15 cellular contexts compared by ENCODE assay signal in genomic region chr7:69619619-69620018, GRCh38.
"Had no signal": no experiment of that assay in that cellular context is flagged by ENCODE, and none has a peak within 500 bp of the region (broad histone marks: within the 10 kb centered on the region; RNA-seq: fewer than 3 reads in every experiment).

No MANE protein-coding gene starts in this region.

- H3K4me1 Mint-ChIP-seq: activated CD4-positive, alpha-beta memory T cell treated with anti-CD3 and anti-CD28 coated beads, Interleukin-2, amount 10 ng/mL, durations not matched to agents 7 days and 5 days; activated naive CD4-positive, alpha-beta T cell treated with anti-CD3 and anti-CD28 coated beads, Interleukin-2, amount 50 U/mL, for 24 hours had no signal

- ATAC-seq: activated T-cell treated with anti-CD3 and anti-CD28 coated beads, Interleukin-2, amount 50 U/mL, for 4 hours; gastrocnemius medialis; pancreas; stimulated activated effector memory CD8-positive, alpha-beta T cell treated with anti-CD3 and anti-CD28 coated beads, Interleukin-12 subunit alpha, Interleukin-12 subunit beta, amount 100 ng/mL, for 72 hours had no signal

- H3K27ac Mint-ChIP-seq: activated CD4-positive, alpha-beta memory T cell treated with anti-CD3 and anti-CD28 coated beads, Interleukin-2, amount 10 ng/mL, durations not matched to agents 7 days and 5 days; activated naive CD4-positive, alpha-beta T cell treated with anti-CD3 and anti-CD28 coated beads, Interleukin-2, amount 50 U/mL, for 24 hours; memory B cell; stimulated activated effector memory CD8-positive, alpha-beta T cell treated with anti-CD3 and anti-CD28 coated beads, Interleukin-12 subunit alpha, Interleukin-12 subunit beta, amount 100 ng/mL, for 72 hours had no signal

- H3K4me1 ChIP-seq: pancreas, tibial artery had no signal

- H3K27me3 Mint-ChIP-seq: activated CD4-positive, alpha-beta memory T cell treated with anti-CD3 and anti-CD28 coated beads, Interleukin-2, amount 10 ng/mL, durations not matched to agents 7 days and 5 days; memory B cell had no signal

- H3K36me3 ChIP-seq: adrenal gland, gastrocnemius medialis, left ventricle myocardium inferior, pancreas, tibial artery, uterus had no signal

- H3K4me3 Mint-ChIP-seq: activated CD4-positive, alpha-beta memory T cell treated with anti-CD3 and anti-CD28 coated beads, Interleukin-2, amount 10 ng/mL, durations not matched to agents 7 days and 5 days; activated naive CD4-positive, alpha-beta T cell treated with anti-CD3 and anti-CD28 coated beads, Interleukin-2, amount 50 U/mL, for 24 hours; activated T-cell treated with anti-CD3 and anti-CD28 coated beads, Interleukin-2, amount 50 U/mL, for 4 hours; memory B cell; stimulated activated effector memory CD8-positive, alpha-beta T cell treated with anti-CD3 and anti-CD28 coated beads, Interleukin-12 subunit alpha, Interleukin-12 subunit beta, amount 100 ng/mL, for 72 hours had no signal

- H3K9me3 ChIP-seq: adrenal gland, gastrocnemius medialis, left ventricle myocardium inferior, pancreas, tibial artery, uterus had no signal

- H3K9me3 Mint-ChIP-seq: activated CD4-positive, alpha-beta memory T cell treated with anti-CD3 and anti-CD28 coated beads, Interleukin-2, amount 10 ng/mL, durations not matched to agents 7 days and 5 days; activated naive CD4-positive, alpha-beta T cell treated with anti-CD3 and anti-CD28 coated beads, Interleukin-2, amount 50 U/mL, for 24 hours; activated T-cell treated with anti-CD3 and anti-CD28 coated beads, Interleukin-2, amount 50 U/mL, for 4 hours; memory B cell; nephron; stimulated activated effector memory CD8-positive, alpha-beta T cell treated with anti-CD3 and anti-CD28 coated beads, Interleukin-12 subunit alpha, Interleukin-12 subunit beta, amount 100 ng/mL, for 72 hours had no signal

- H3K27ac ChIP-seq: gastrocnemius medialis, left ventricle myocardium inferior, pancreas, tibial artery, uterus had no signal

- DNase-seq: activated CD4-positive, alpha-beta memory T cell treated with anti-CD3 and anti-CD28 coated beads, Interleukin-2, amount 10 ng/mL, durations not matched to agents 7 days and 5 days; activated CD4-positive, alpha-beta T cell treated with anti-CD3 and anti-CD28 coated beads for 4 hours; activated effector memory CD4-positive, alpha-beta T cell treated with Interleukin-2 at 50 U/mL for 16 hours; activated T-cell treated with anti-CD3 and anti-CD28 coated beads, Interleukin-2, amount 50 U/mL, for 4 hours; adrenal gland; gastrocnemius medialis; left ventricle myocardium inferior; pancreas; T-helper 2 cell; tibial artery; uterus had no signal

- H3K4me3 ChIP-seq: adrenal gland, left ventricle myocardium inferior, pancreas, tibial artery, uterus had no signal

- H3K27me3 ChIP-seq: adrenal gland, gastrocnemius medialis, pancreas, tibial artery, uterus had no signal

- H3K36me3 Mint-ChIP-seq: activated naive CD4-positive, alpha-beta T cell treated with anti-CD3 and anti-CD28 coated beads, Interleukin-2, amount 50 U/mL, for 24 hours; memory B cell; stimulated activated effector memory CD8-positive, alpha-beta T cell treated with anti-CD3 and anti-CD28 coated beads, Interleukin-12 subunit alpha, Interleukin-12 subunit beta, amount 100 ng/mL, for 72 hours had no signal
